24 cellular contexts compared by ENCODE assay signal in the genomic region with DNA sequence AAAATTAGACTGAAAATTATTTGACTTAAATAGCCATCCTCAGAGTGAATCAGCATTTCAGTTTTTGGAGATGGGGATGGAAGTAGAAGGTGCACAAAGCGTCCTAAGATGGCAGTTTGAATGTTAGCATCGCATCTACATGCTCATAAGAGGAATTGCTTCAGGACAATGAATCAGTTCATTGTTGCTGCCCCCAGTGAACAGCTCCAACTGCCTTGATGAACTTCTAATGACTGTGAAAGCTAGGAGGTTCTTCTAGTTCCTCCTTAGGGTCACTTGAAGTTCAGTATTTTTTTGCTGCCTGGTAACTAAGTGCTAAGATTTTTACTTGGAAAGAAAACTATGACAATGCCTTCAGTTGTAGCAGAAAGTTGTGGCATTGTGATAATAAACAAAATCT.
DNase-seq lines count a peak whose midpoint lies in the region; FAIRE-seq and TF ChIP-seq lines count a peak whose summit lies in the region.
"Had no signal": no experiment of that assay in that cellular context is flagged by ENCODE, and none has a peak within 500 bp of the region (broad histone marks: within the 10 kb centered on the region; RNA-seq: fewer than 3 reads in every experiment).

No MANE protein-coding gene starts in this region.

- POLR2A ChIA-PET in GM10248 (lab: Yijun Ruan, JAX): no interaction called here

- no peaks in the 10 kb centered on the region for H3K27me3 ChIP-seq in H7 (ENCODE audit: control insufficient read depth, insufficient read depth, low read length)
- H3K27me3 ChIP-seq: BLaER1 had no signal

- no peak for TF ChIP-seq CTCF in NB4 (IDR thresholded peaks at IDR 0.05; ENCODE audit: low read depth, low read length)
- no peak for TF ChIP-seq CTCF in GM10248 (IDR thresholded peaks at IDR 0.05; ENCODE audit: control extremely low read depth, extremely low read depth, low read depth, missing control alignments)

- no peak for TF ChIP-seq POLR2A in NB4 (IDR thresholded peaks at IDR 0.05; ENCODE audit: extremely low read depth, insufficient read length)

- peak; percentile 31 for FAIRE-seq in GM19239 (lab: Jason Lieb, UNC)
- FAIRE-seq: RCC 7860 had no signal

- in situ Hi-C loops in G401 (cut with HindIII; ENCODE audit: low sequenced_read_pairs): no loop called here

- peak; percentile 14 to 30 for DNase-seq in AML-193 (lab: John Stamatoyannopoulos, UW)
- no peak for DNase-seq in GM19239 (ENCODE audit: insufficient read length, low spot score)
- DNase-seq in NB4 (ENCODE audit: low read depth): peak; percentile 41
- DNase-seq in SKM-1 treated with dmso at 0.1 percent for 144 hours (lab: John Stamatoyannopoulos, UW; ENCODE audit: unreplicated experiment): peak; percentile 55
- DNase-seq in G401 (ENCODE audit: low spot score): no peak
- DNase-seq in H7: no peak
- no peak for DNase-seq in GM10248 (ENCODE audit: extremely low spot score)
- DNase-seq: Caco-2; CD4-positive, alpha-beta memory T cell; DMS 273 treated with DMSO at 0.1 percent for 48 hours; DMS79; EL; HFFc6; MM.1S; NCI-H2029; NCI-H2227 treated with DMSO at 0.1 percent for 48 hours; NCI-H69; SW 1271; T-helper 17 cell; T1000 had no signal

- no peaks in the 10 kb centered on the region for H3K36me3 ChIP-seq in H7 (replicated peaks; ENCODE audit: control insufficient read depth, insufficient read depth, low read length)
- H3K36me3 ChIP-seq: BLaER1, HAP-1 had no signal

- H3K4me3 ChIP-seq in NB4 (ENCODE audit: low read depth, low read length): no peak overlapping the region
- no peak overlapping the region for H3K4me3 ChIP-seq in H7 (ENCODE audit: insufficient read depth, low read depth, low read length)
- H3K4me3 ChIP-seq: BLaER1, GM23338, HAP-1 had no signal

- CTCF ChIA-PET in GM10248 (lab: Yijun Ruan, JAX): interaction anchor here (1.2 to 1.6 kb wide), 4 partner anchors 15 to 394 kb away, joined by 3 to 7 read pairs (median 4); no protein-coding TSS in a partner anchor

Comparison
In these comparisons a context has a peak if more than half of its experiments do, and no peak if none do; other contexts are left out.
1. DNase-seq: peak in AML-193 (2 of 2), NB4 (single experiment) and SKM-1 treated with dmso at 0.1 percent for 144 hours (single experiment); none in GM19239 (single experiment), G401 (single experiment), H7 (single experiment) and GM10248 (single experiment).